Comparison of ENCODE assay signal across 4 cellular contexts in genomic region chr6:81713205-81713604, GRCh38.
"Had no signal": no experiment of that assay in that cellular context is flagged by ENCODE, and none has a peak within 500 bp of the region (broad histone marks: within the 10 kb centered on the region; RNA-seq: fewer than 3 reads in every experiment).

No MANE protein-coding gene starts in this region.

- H3K4me2 ChIP-seq: GM23338 had no signal

- H3K4me3 ChIP-seq: GM23338 had no signal

- DNase-seq: H9, HCEC 1CT, IMR-90 had no signal

- ATAC-seq: GM23338 had no signal
